11 cellular contexts compared by ENCODE assay signal in the genomic region with DNA sequence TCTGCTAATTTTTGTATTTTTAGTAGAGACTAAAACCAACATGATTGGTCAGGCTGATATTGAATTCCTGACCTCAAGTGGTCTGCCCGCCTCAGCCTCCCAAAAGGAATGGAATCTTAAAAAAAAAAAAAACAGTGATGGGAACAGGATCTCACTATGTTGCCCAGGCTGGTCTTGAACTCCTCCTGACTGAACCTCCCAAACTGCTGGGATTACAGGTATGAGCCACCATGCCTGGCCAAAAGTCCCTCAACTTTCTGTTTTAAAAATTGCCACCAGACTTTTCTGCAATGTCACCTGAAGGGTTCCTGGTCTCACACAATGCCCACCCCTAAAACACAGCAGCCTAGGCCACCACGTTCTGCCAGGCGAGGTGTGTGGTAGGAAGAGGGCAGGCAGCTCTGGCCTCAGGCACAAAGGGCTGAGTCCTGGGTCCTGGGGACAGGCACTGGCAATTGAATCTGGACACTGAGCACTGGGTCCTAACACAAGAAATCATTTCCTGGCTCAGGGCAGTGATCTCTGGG. TPM values are rescaled to one million over a fixed set of nuclear protein-coding genes. Genes with fewer than 3 reads are reported as not detected.
DNase-seq lines count a peak whose midpoint lies in the region; ATAC-seq and TF ChIP-seq lines count a peak whose summit lies in the region.
"Had no signal": no experiment of that assay in that cellular context is flagged by ENCODE, and none has a peak within 500 bp of the region (broad histone marks: within the 10 kb centered on the region; RNA-seq: fewer than 3 reads in every experiment).

No MANE protein-coding gene starts in this region.

- no peak for DNase-seq in cardiac muscle cell (ENCODE audit: low read depth in 1 of 2, low spot score in 1 of 2)
- no peak for DNase-seq in left cardiac atrium
- no peak for DNase-seq in esophagus squamous epithelium (lab: John Stamatoyannopoulos, UW)
- no peak for DNase-seq in osteocyte (ENCODE audit: extremely low spot score, unreplicated experiment)
- DNase-seq in uterus = no peak
- no peak for DNase-seq in activated naive CD4-positive, alpha-beta T cell treated with anti-CD3 and anti-CD28 coated beads, Interleukin-2, amount 50 U/mL, for 72 hours (ENCODE audit: low spot score in 2 of 2)
- DNase-seq in NCI-H2029 (lab: John Stamatoyannopoulos, UW) = no peak
- DNase-seq in NCI-H82 treated with DMSO at 0.1 percent for 48 hours (lab: John Stamatoyannopoulos, UW; ENCODE audit: unreplicated experiment) = no peak
- DNase-seq: activated CD4-positive, alpha-beta T cell treated with anti-CD3 and anti-CD28 coated beads for 1 hour; activated T-cell treated with anti-CD3 and anti-CD28 coated beads, Interleukin-2, amount 50 U/mL, for 48 hours; SW 1271 had no signal

- TF ChIP-seq CTCF in cardiac muscle cell (IDR thresholded peaks at IDR 0.05; ENCODE audit: low read depth, low read length) (no peak), esophagus squamous epithelium (IDR thresholded peaks at IDR 0.05) (no peak), osteocyte (IDR thresholded peaks at IDR 0.05) (no peak), uterus (IDR thresholded peaks at IDR 0.05) (no peak)

- peaks cover 20% of the 10 kb centered on the region for H3K4me1 Mint-ChIP-seq in osteocyte (ENCODE audit: unreplicated experiment)

- H3K4me3 Mint-ChIP-seq in osteocyte (ENCODE audit: unreplicated experiment) = no peak overlapping the region

- no peaks in the 10 kb centered on the region for H3K9me3 ChIP-seq in cardiac muscle cell (ENCODE audit: low read depth)
- no peaks in the 10 kb centered on the region for H3K9me3 ChIP-seq in esophagus squamous epithelium
- H3K9me3 ChIP-seq in uterus = no peaks in the 10 kb centered on the region

- H3K36me3 ChIP-seq in cardiac muscle cell = no peaks in the 10 kb centered on the region
- no peaks in the 10 kb centered on the region for H3K36me3 ChIP-seq in esophagus squamous epithelium
- no peaks in the 10 kb centered on the region for H3K36me3 ChIP-seq in uterus

- H3K36me3 Mint-ChIP-seq in osteocyte (ENCODE audit: unreplicated experiment) = no peaks in the 10 kb centered on the region
- H3K36me3 Mint-ChIP-seq in activated naive CD4-positive, alpha-beta T cell treated with anti-CD3 and anti-CD28 coated beads, Interleukin-2, amount 50 U/mL, for 72 hours = no peaks in the 10 kb centered on the region

- H3K4me1 ChIP-seq in cardiac muscle cell (ENCODE audit: low read depth) = peaks cover 13% of the 10 kb centered on the region
- H3K4me1 ChIP-seq in esophagus squamous epithelium = peaks cover 0 to 48% (median 22%) of the 10 kb centered on the region in 3 donors
- H3K4me1 ChIP-seq in uterus = peaks cover 0 to 8% of the 10 kb centered on the region in 2 donors

- TF ChIP-seq POLR2A in esophagus squamous epithelium (IDR thresholded peaks at IDR 0.05) (no peak), uterus (IDR thresholded peaks at IDR 0.05) (no peak)

- no peak overlapping the region for H3K4me3 ChIP-seq in cardiac muscle cell
- no peak overlapping the region for H3K4me3 ChIP-seq in esophagus squamous epithelium
- H3K4me3 ChIP-seq in uterus = no peak overlapping the region

- 86% methylated on average over 3 of the region's 3 CpGs; no CpG with 5 or more reads in 1 of the 2 donors for WGBS in esophagus squamous epithelium, 2 donors

- ATAC-seq in left cardiac atrium = no peak
- no peak for ATAC-seq in activated naive CD4-positive, alpha-beta T cell treated with anti-CD3 and anti-CD28 coated beads, Interleukin-2, amount 50 U/mL, for 72 hours

- no peaks in the 10 kb centered on the region for H3K27me3 ChIP-seq in cardiac muscle cell
- no peaks in the 10 kb centered on the region for H3K27me3 ChIP-seq in esophagus squamous epithelium
- no peaks in the 10 kb centered on the region for H3K27me3 ChIP-seq in uterus

- peak overlapping the region; percentile 71 for H3K27ac Mint-ChIP-seq in osteocyte (ENCODE audit: unreplicated experiment)
- H3K27ac Mint-ChIP-seq in activated naive CD4-positive, alpha-beta T cell treated with anti-CD3 and anti-CD28 coated beads, Interleukin-2, amount 50 U/mL, for 72 hours = peak overlapping the region in 1 of 2 donors; percentile 44

- H3K27ac ChIP-seq in cardiac muscle cell (peak overlapping the region; percentile 92), esophagus squamous epithelium (peak overlapping the region; percentile 39 to 85 (median 58)), uterus (peak overlapping the region; percentile 61 to 62)

- intact Hi-C loops in left cardiac atrium (cut with DNase I) (loop anchor here in 1 of 2 donors (5.0 kb wide), 1 partner anchor 84 kb away; no protein-coding TSS in a partner anchor), esophagus squamous epithelium (cut with DNase I) (loop anchor here (10.0 kb wide), 1 partner anchor 72 kb away; no protein-coding TSS in a partner anchor), uterus (cut with DNase I; ENCODE audit: low total_unique reads) (no loop called here)

- H3K9me3 Mint-ChIP-seq in osteocyte (ENCODE audit: unreplicated experiment) = no peaks in the 10 kb centered on the region
- H3K9me3 Mint-ChIP-seq in activated naive CD4-positive, alpha-beta T cell treated with anti-CD3 and anti-CD28 coated beads, Interleukin-2, amount 50 U/mL, for 72 hours = no peaks in the 10 kb centered on the region

- no peaks in the 10 kb centered on the region for H3K27me3 Mint-ChIP-seq in osteocyte (ENCODE audit: unreplicated experiment)

RNA-seq across cellular contexts. Expression of a gene that starts 21.2 kb away (rescaled TPM):
- total RNA-seq in cardiac muscle cell (60.2 and 92.9 TPM in 2 replicates), left cardiac atrium (10 to 100 TPM; 55.9 to 77.0 TPM), esophagus squamous epithelium (10 to 100 TPM; 56.5 to 83.5 (median 73.6) TPM), osteocyte (117 and 118 TPM in 2 replicates), uterus (10 to 100 TPM; 21.3 to 99.1 (median 67.5) TPM)
- 48.6 and 63.6 TPM in 2 replicates for polyA plus RNA-seq in cardiac muscle cell
- total RNA-seq in activated naive CD4-positive, alpha-beta T cell treated with anti-CD3 and anti-CD28 coated beads, Interleukin-2, amount 50 U/mL, for 72 hours = 100 to 1,000 TPM in 1 of 2 donors, 10 to 100 TPM in 1; 96.2 to 153 TPM

RNA-seq across cellular contexts. Expression of a gene that starts 47.1 kb away (rescaled TPM):
- total RNA-seq in cardiac muscle cell (224 and 239 TPM in 2 replicates), left cardiac atrium (100 to 1,000 TPM; 251 to 270 TPM), esophagus squamous epithelium (100 to 1,000 TPM in 2 of 4 donors, 10 to 100 TPM in 2; 59.4 to 180 (median 92.9) TPM), osteocyte (157 and 163 TPM in 2 replicates), uterus (100 to 1,000 TPM in 1 of 4 donors, 10 to 100 TPM in 3; 53.5 to 115 (median 77.3) TPM)
- polyA plus RNA-seq in cardiac muscle cell = 132 and 141 TPM in 2 replicates
- 100 to 1,000 TPM; 112 to 169 TPM for total RNA-seq in activated naive CD4-positive, alpha-beta T cell treated with anti-CD3 and anti-CD28 coated beads, Interleukin-2, amount 50 U/mL, for 72 hours

RNA-seq across cellular contexts. Expression of a gene that starts 53.8 kb away (rescaled TPM):
- 83.5 and 99.6 TPM in 2 replicates for total RNA-seq in cardiac muscle cell
- 119 and 125 TPM in 2 replicates for polyA plus RNA-seq in cardiac muscle cell
- total RNA-seq in left cardiac atrium = 10 to 100 TPM; 53.3 to 64.2 TPM
- 100 to 1,000 TPM in 2 of 4 donors, 10 to 100 TPM in 2; 68.3 to 132 (median 112) TPM for total RNA-seq in esophagus squamous epithelium
- 68.9 and 72.4 TPM in 2 replicates for total RNA-seq in osteocyte
- 10 to 100 TPM; 10.6 to 70.6 (median 38.1) TPM for total RNA-seq in uterus
- 10 to 100 TPM; 43.7 to 55.3 TPM for total RNA-seq in activated naive CD4-positive, alpha-beta T cell treated with anti-CD3 and anti-CD28 coated beads, Interleukin-2, amount 50 U/mL, for 72 hours
